8 cellular contexts compared by ENCODE assay signal in the genomic region with DNA sequence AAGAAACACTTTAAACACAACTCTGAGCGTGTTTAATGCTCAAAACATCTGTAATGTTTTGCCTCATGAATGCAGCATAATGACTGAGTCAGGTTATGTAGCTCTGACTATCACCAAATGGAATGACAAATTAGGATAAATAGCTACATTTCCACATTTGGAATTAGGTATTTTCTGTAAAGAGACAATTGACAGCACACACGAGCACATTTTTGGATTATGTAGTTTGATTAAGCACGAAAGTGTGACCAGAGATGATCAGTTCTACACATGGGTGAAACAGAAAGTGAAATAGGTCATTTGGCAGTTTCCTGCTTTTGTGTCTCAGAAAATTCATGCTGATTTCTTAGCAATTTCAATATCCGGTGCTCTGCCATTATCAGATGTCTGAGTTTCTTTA.
A peak's percentile ranks its signal among the peaks of the same experiment; 100 is the strongest.
DNase-seq lines count a peak whose midpoint lies in the region; ATAC-seq and TF ChIP-seq lines count a peak whose summit lies in the region.

No MANE protein-coding gene starts in this region.

- no peaks in the 10 kb centered on the region for H3K9me3 ChIP-seq in WERI-Rb-1 (ENCODE audit: severe bottlenecking)

- H3K27me3 ChIP-seq in WERI-Rb-1 (ENCODE audit: insufficient read depth, low read depth, severe bottlenecking), result no peaks in the 10 kb centered on the region

- DNase-seq in NAMALWA (ENCODE audit: low spot score) (peak; percentile 64), kidney tubule cell (ENCODE audit: low spot score) (peak; percentile 25), medulla oblongata (ENCODE audit: extremely low spot score) (no peak), epidermal melanocyte (ENCODE audit: insufficient read length, low spot score) (no peak), NCI-H2107 (lab: John Stamatoyannopoulos, UW) (no peak), WERI-Rb-1 (no peak)

- H3K36me3 ChIP-seq in WERI-Rb-1, result peaks cover 72% of the 10 kb centered on the region

- TF ChIP-seq CTCF in WERI-Rb-1 (IDR thresholded peaks at IDR 0.05; ENCODE audit: low read depth, low read length), result no peak

- no peak overlapping the region for H3K4me3 ChIP-seq in WERI-Rb-1 (ENCODE audit: low read depth, low read length)

- H3K27ac ChIP-seq in WERI-Rb-1, result no peak overlapping the region

- ATAC-seq in GM18519 (IDR thresholded peaks at IDR 0.05; ENCODE audit: low FRiP score, unreplicated experiment) (peak; percentile 68), GM21825 (IDR thresholded peaks at IDR 0.05; ENCODE audit: unreplicated experiment) (peak; percentile 71)

Comparison
In these comparisons a context has a peak if more than half of its experiments do, and no peak if none do; other contexts are left out.
1. DNase-seq: peak in NAMALWA (single experiment) and kidney tubule cell (single experiment); none in medulla oblongata (single experiment), epidermal melanocyte (single experiment), NCI-H2107 (single experiment) and WERI-Rb-1 (single experiment).